11 cellular contexts compared by ENCODE assay signal in genomic region chr16:66611911-66612310, GRCh38. TPM values are rescaled to one million over a fixed set of nuclear protein-coding genes. Genes with fewer than 3 reads are reported as not detected.
DNase-seq lines count a peak whose midpoint lies in the region; ATAC-seq, FAIRE-seq and TF ChIP-seq lines count a peak whose summit lies in the region.
"Not testable (repeated sequence)": the region's sequence is repeated elsewhere in the genome, so short reads cannot be mapped to it uniquely, and the experiment has no call there.
"Had no signal": no experiment of that assay in that cellular context is flagged by ENCODE, and none has a peak within 500 bp of the region (broad histone marks: within the 10 kb centered on the region; RNA-seq: fewer than 3 reads in every experiment).

No MANE protein-coding gene starts in this region.

- not testable (repeated sequence) for TF ChIP-seq EP300 in K562 (IDR thresholded peaks at IDR 0.05; ENCODE audit: low read length)

- not testable (repeated sequence) for H3K9me3 ChIP-seq in K562 (replicated peaks; ENCODE audit: control insufficient read depth, insufficient read depth, low read depth, low read length)

- not testable (repeated sequence) for BruUV-seq in K562 (replicated peaks; lab: Mats Ljungman, UMichigan)

- WGBS in K562 (ENCODE audit: insufficient coverage, low coverage, missing lambda C conversion rate), result 100% methylated on average over 8 of the region's 8 CpGs

- ATAC-seq in K562; central memory CD8-positive, alpha-beta T cell (replicated peaks; ENCODE audit: extremely low read depth, poor library complexity, severe bottlenecking): not testable (repeated sequence)

- DNase-seq in K562 (ENCODE audit: extremely low read depth in 1 of 4, low spot score in 3 of 4); central memory CD8-positive, alpha-beta T cell (ENCODE audit: low spot score in 2 of 2): not testable (repeated sequence)
- DNase-seq in posterior vena cava (ENCODE audit: low spot score), result peak; percentile 76

- H3K4me3 Mint-ChIP-seq in central memory CD8-positive, alpha-beta T cell, result not testable (repeated sequence)

- not testable (repeated sequence) for TF ChIP-seq POLR2A in K562 (conservative IDR thresholded peaks at IDR 0.05)

- H3K79me2 ChIP-seq in K562 (ENCODE audit: control insufficient read depth, insufficient read depth, low read length), result not testable (repeated sequence)

- H3K4me1 Mint-ChIP-seq in central memory CD8-positive, alpha-beta T cell, result peaks cover 16% of the 10 kb centered on the region

- TF ChIP-seq CTCF in K562 (IDR thresholded peaks at IDR 0.05 in 2 of 3, conservative IDR thresholded peaks at IDR 0.05 in 1 of 3; ENCODE audit: insufficient read depth in 2 of 3, low read depth in 1 of 3, low read length in 3 of 3), result not testable (repeated sequence)

- in situ Hi-C loops in K562 (cut with MboI), result not testable (repeated sequence)

- H3K27me3 ChIP-seq in K562 (ENCODE audit: control insufficient read depth in 2 of 2, insufficient read depth in 2 of 2, low read length in 2 of 2); layer of hippocampus (ENCODE audit: control insufficient read depth, insufficient read depth, low read length): not testable (repeated sequence)

- H3K36me3 Mint-ChIP-seq in central memory CD8-positive, alpha-beta T cell (ENCODE audit: insufficient read depth), result peaks cover 37% of the 10 kb centered on the region

- CTCF ChIA-PET in K562 (lab: Yijun Ruan, JAX; ENCODE audit: low intra/inter-chr PET ratio), result not testable (repeated sequence)

- not testable (repeated sequence) for TF ChIP-seq RAD21 in K562 (CRISPR knock-in tag; conservative IDR thresholded peaks at IDR 0.05 in 1 of 2, IDR thresholded peaks at IDR 0.05 in 1 of 2)

- not testable (repeated sequence) for H3K27me3 Mint-ChIP-seq in central memory CD8-positive, alpha-beta T cell

- not testable (repeated sequence) for H3K27ac ChIP-seq in K562 (ENCODE audit: extremely low read depth, low read depth, low read length)
- H3K27ac ChIP-seq in layer of hippocampus (ENCODE audit: low read depth, low read length), result peak overlapping the region; percentile 38

- peaks cover 21 to 30% of the 10 kb centered on the region in 2 experiments; a peak in 4 of 5 replicates for H3K4me1 ChIP-seq in K562 (replicated peaks in 1 of 2; ENCODE audit: control insufficient read depth in 2 of 2, insufficient read depth in 2 of 2, low read length in 2 of 2)

- not testable (repeated sequence) for H3K9me1 ChIP-seq in K562 (ENCODE audit: control insufficient read depth, insufficient read depth, low read length)

- not testable (repeated sequence) for H3K4me3 ChIP-seq in K562

- H3K9ac ChIP-seq in K562 (ENCODE audit: insufficient read depth in 1 of 2, low read depth in 2 of 2, low read length in 2 of 2), result not testable (repeated sequence)

- FAIRE-seq in K562 (lab: Jason Lieb, UNC), result not testable (repeated sequence)

- H2AFZ ChIP-seq in K562 (ENCODE audit: low read depth, low read length), result not testable (repeated sequence)

- H3K36me3 ChIP-seq in K562 (ENCODE audit: control insufficient read depth, insufficient read depth, low read length), result peaks cover 87% of the 10 kb centered on the region; the same call in 2 of the 3 replicates

- H3K27ac Mint-ChIP-seq in central memory CD8-positive, alpha-beta T cell (ENCODE audit: low read depth), result peak overlapping the region; percentile 57

- not testable (repeated sequence) for H3K9me3 Mint-ChIP-seq in central memory CD8-positive, alpha-beta T cell

- H3K4me2 ChIP-seq in K562 (ENCODE audit: insufficient read depth, low read length), result not testable (repeated sequence)

- intact Hi-C loops in K562 (cut with micrococcal nuclease); posterior vena cava (cut with DNase I): not testable (repeated sequence)

- POLR2A ChIA-PET in K562 (lab: Yijun Ruan, JAX), result interaction anchor here (0.5 to 1.7 kb wide), 4 partner anchors 8 to 203 kb away, joined by 3 to 5 read pairs (median 4); no protein-coding TSS in a partner anchor

- not testable (repeated sequence) for H4K20me1 ChIP-seq in K562 (replicated peaks; ENCODE audit: control insufficient read depth, insufficient read depth, low read length)

RNA-seq across cellular contexts. Expression of gene CMTM3, which starts 7.4 kb away (rescaled TPM):
- 14.6 and 32.5 TPM in 2 replicates for total RNA-seq in K562 (2011; cell fraction: chromatin; rRNA removed; ENCODE audit: low replicate concordance)
- total RNA-seq in K562 (2011; cell fraction: nucleolus; rRNA removed), result 29.5 and 37.2 TPM in 2 replicates
- 28.2 and 47.6 TPM in 2 replicates for total RNA-seq in K562 (2011; cell fraction: nucleoplasm; rRNA removed)
- total RNA-seq in K562 (2014; rRNA removed) (12.9 and 18.3 TPM in 2 replicates), K562 (2014; rRNA removed; fragmentation: Illumina TruSeq; extraction: Trizol) (13.1 and 13.4 TPM in 2 replicates), K562 (2015; rRNA removed; fragmentation: Illumina TruSeq; extraction: Trizol) (15.8 and 17.5 TPM in 2 replicates), K562 (2021) (33.4 and 34.5 TPM in 2 replicates), posterior vena cava (10 to 100 TPM; 25.8 to 29.7 TPM)
- polyA plus RNA-seq in K562 (2011; rRNA removed) (24.5 and 24.7 TPM in 2 replicates), K562 (2014; fragmentation: Illumina TruSeq; extraction: Trizol) (29.1 and 29.8 TPM in 2 replicates), K562 (2014; fragmentation: Nextera tagmentation; extraction: Ambion mirVana) (1 to 10 TPM; 4.6 to 8.3 TPM), K562 (2014; rRNA removed) (28.2 and 29.9 TPM in 2 replicates)
- polyA plus RNA-seq in K562 (2011; cell fraction: cytosol; rRNA removed), result 26.9 and 52.8 TPM in 2 replicates
- 16.3 and 19.8 TPM in 2 replicates for polyA plus RNA-seq in K562 (2011; cell fraction: nucleus; rRNA removed)
- polyA plus RNA-seq in K562 (2012), result 27.1 and 39.9 TPM in 2 replicates
- polyA minus RNA-seq in K562 (2011; rRNA and poly(A)+ RNA removed), result 8.2 and 14.0 TPM in 2 replicates
- 10.8 and 12.8 TPM in 2 replicates for polyA minus RNA-seq in K562 (2011; cell fraction: cytosol; rRNA and poly(A)+ RNA removed)
- polyA minus RNA-seq in K562 (2011; cell fraction: nucleus; rRNA and poly(A)+ RNA removed), result 6.7 and 7.3 TPM in 2 replicates

RNA-seq across cellular contexts. Expression of gene CMTM2, which starts 32.6 kb away (rescaled TPM):
- not detected in 2 replicates for total RNA-seq in K562 (2011; cell fraction: chromatin; rRNA removed; ENCODE audit: low replicate concordance)
- total RNA-seq in K562 (2011; cell fraction: nucleolus; rRNA removed), result 0.39 TPM in 1 of 2 replicates, not detected in the other
- total RNA-seq in K562 (2011; cell fraction: nucleoplasm; rRNA removed), result not detected in 2 replicates
- total RNA-seq in K562 (2014; rRNA removed) (not detected in 2 replicates), K562 (2014; rRNA removed; fragmentation: Illumina TruSeq; extraction: Trizol) (not detected in 2 replicates), K562 (2015; rRNA removed; fragmentation: Illumina TruSeq; extraction: Trizol) (not detected in 2 replicates), K562 (2021) (not detected in 2 replicates), posterior vena cava (under 1 TPM in 1 of 2 donors, not detected in 1; 0.38 TPM)
- polyA plus RNA-seq in K562 (2011; rRNA removed) (not detected in 2 replicates), K562 (2014; fragmentation: Illumina TruSeq; extraction: Trizol) (not detected in 2 replicates), K562 (2014; fragmentation: Nextera tagmentation; extraction: Ambion mirVana) (not detected), K562 (2014; rRNA removed) (not detected in 2 replicates)
- polyA plus RNA-seq in K562 (2011; cell fraction: cytosol; rRNA removed), result 0.31 TPM in 1 of 2 replicates, not detected in the other
- polyA plus RNA-seq in K562 (2011; cell fraction: nucleus; rRNA removed), result 0.11 TPM in 1 of 2 replicates, not detected in the other
- polyA plus RNA-seq in K562 (2012), result 0.17 TPM in 1 of 2 replicates, not detected in the other
- not detected in 2 replicates for polyA minus RNA-seq in K562 (2011; rRNA and poly(A)+ RNA removed)
- polyA minus RNA-seq in K562 (2011; cell fraction: cytosol; rRNA and poly(A)+ RNA removed), result not detected in 2 replicates
- polyA minus RNA-seq in K562 (2011; cell fraction: nucleus; rRNA and poly(A)+ RNA removed), result not detected in 2 replicates
- total RNA-seq: A673, Daoy, G401 had no signal
- polyA plus RNA-seq: AG04450; CD4-positive, alpha-beta memory T cell; CD4-positive, CD25-positive, alpha-beta regulatory T cell; CD8-positive, alpha-beta memory T cell had no signal

RNA-seq across cellular contexts. Expression of gene CMTM1, which starts 45.7 kb away (rescaled TPM):
- total RNA-seq in K562 (2011; cell fraction: chromatin; rRNA removed; ENCODE audit: low replicate concordance), result 1.5 and 1.6 TPM in 2 replicates
- 2.0 and 3.3 TPM in 2 replicates for total RNA-seq in K562 (2011; cell fraction: nucleolus; rRNA removed)
- total RNA-seq in K562 (2011; cell fraction: nucleoplasm; rRNA removed), result 1.9 and 2.7 TPM in 2 replicates
- 1.1 and 1.9 TPM in 2 replicates for total RNA-seq in K562 (2014; rRNA removed)
- total RNA-seq in K562 (2014; rRNA removed; fragmentation: Illumina TruSeq; extraction: Trizol), result 0.22 and 0.40 TPM in 2 replicates
- total RNA-seq in K562 (2015; rRNA removed; fragmentation: Illumina TruSeq; extraction: Trizol), result 2.3 and 2.6 TPM in 2 replicates
- 2.4 and 2.7 TPM in 2 replicates for total RNA-seq in K562 (2021)
- 0.92 and 1.2 TPM in 2 replicates for polyA plus RNA-seq in K562 (2011; rRNA removed)
- polyA plus RNA-seq in K562 (2011; cell fraction: cytosol; rRNA removed), result 0.86 and 2.9 TPM in 2 replicates
- 1.2 and 3.4 TPM in 2 replicates for polyA plus RNA-seq in K562 (2011; cell fraction: nucleus; rRNA removed)
- 3.1 and 3.8 TPM in 2 replicates for polyA plus RNA-seq in K562 (2012)
- 0.25 and 0.93 TPM in 2 replicates for polyA plus RNA-seq in K562 (2014; fragmentation: Illumina TruSeq; extraction: Trizol)
- polyA plus RNA-seq in K562 (2014; fragmentation: Nextera tagmentation; extraction: Ambion mirVana), result not detected
- 0.30 and 0.51 TPM in 2 replicates for polyA plus RNA-seq in K562 (2014; rRNA removed)
- 0.30 and 0.77 TPM in 2 replicates for polyA minus RNA-seq in K562 (2011; rRNA and poly(A)+ RNA removed)
- 2.7 TPM in 1 of 2 replicates, not detected in the other for polyA minus RNA-seq in K562 (2011; cell fraction: cytosol; rRNA and poly(A)+ RNA removed)
- 1.00 and 2.4 TPM in 2 replicates for polyA minus RNA-seq in K562 (2011; cell fraction: nucleus; rRNA and poly(A)+ RNA removed)
- 1 to 10 TPM; 2.1 to 3.1 TPM for total RNA-seq in posterior vena cava

RNA-seq across cellular contexts. Expression of gene CKLF, which starts 59.5 kb away (rescaled TPM):
- total RNA-seq in K562 (2011; cell fraction: chromatin; rRNA removed; ENCODE audit: low replicate concordance), result 37.1 and 42.1 TPM in 2 replicates
- 64.2 and 67.9 TPM in 2 replicates for total RNA-seq in K562 (2011; cell fraction: nucleolus; rRNA removed)
- total RNA-seq in K562 (2011; cell fraction: nucleoplasm; rRNA removed), result 81.1 and 85.6 TPM in 2 replicates
- 99.8 and 113 TPM in 2 replicates for total RNA-seq in K562 (2014; rRNA removed)
- total RNA-seq in K562 (2014; rRNA removed; fragmentation: Illumina TruSeq; extraction: Trizol), result 89.8 and 91.5 TPM in 2 replicates
- 93.6 and 111 TPM in 2 replicates for total RNA-seq in K562 (2015; rRNA removed; fragmentation: Illumina TruSeq; extraction: Trizol)
- 84.8 and 91.1 TPM in 2 replicates for total RNA-seq in K562 (2021)
- 120 and 126 TPM in 2 replicates for polyA plus RNA-seq in K562 (2011; rRNA removed)
- 170 and 189 TPM in 2 replicates for polyA plus RNA-seq in K562 (2011; cell fraction: cytosol; rRNA removed)
- polyA plus RNA-seq in K562 (2011; cell fraction: nucleus; rRNA removed), result 53.4 and 65.8 TPM in 2 replicates
- polyA plus RNA-seq in K562 (2012), result 128 and 163 TPM in 2 replicates
- 118 and 123 TPM in 2 replicates for polyA plus RNA-seq in K562 (2014; fragmentation: Illumina TruSeq; extraction: Trizol)
- 100 to 1,000 TPM; 305 to 322 TPM for polyA plus RNA-seq in K562 (2014; fragmentation: Nextera tagmentation; extraction: Ambion mirVana)
- polyA plus RNA-seq in K562 (2014; rRNA removed), result 147 and 173 TPM in 2 replicates
- polyA minus RNA-seq in K562 (2011; rRNA and poly(A)+ RNA removed), result 32.1 and 36.2 TPM in 2 replicates
- 24.0 and 27.7 TPM in 2 replicates for polyA minus RNA-seq in K562 (2011; cell fraction: cytosol; rRNA and poly(A)+ RNA removed)
- polyA minus RNA-seq in K562 (2011; cell fraction: nucleus; rRNA and poly(A)+ RNA removed), result 6.9 and 18.0 TPM in 2 replicates
- 10 to 100 TPM; 22.0 to 25.4 TPM for total RNA-seq in posterior vena cava
